ENCODE assay signal across 15 cellular contexts in genomic region chr11:73121692-73122091, GRCh38. TPM values are rescaled to one million over a fixed set of nuclear protein-coding genes. Genes with fewer than 3 reads are reported as not detected.
DNase-seq lines count a peak whose midpoint lies in the region; ATAC-seq, FAIRE-seq and TF ChIP-seq lines count a peak whose summit lies in the region.
"Had no signal": no experiment of that assay in that cellular context is flagged by ENCODE, and none has a peak within 500 bp of the region (broad histone marks: within the 10 kb centered on the region; RNA-seq: fewer than 3 reads in every experiment).

No MANE protein-coding gene starts in this region.

- no peak overlapping the region for H3K27ac Mint-ChIP-seq in activated T-cell treated with anti-CD3 and anti-CD28 coated beads, Interleukin-2, amount 50 U/mL, for 72 hours
- H3K27ac Mint-ChIP-seq: T-cell had no signal

- TF ChIP-seq CTCF in D721Med (IDR thresholded peaks at IDR 0.05; ENCODE audit: insufficient read depth, missing control alignments) = no peak

- H3K36me3 Mint-ChIP-seq in activated T-cell treated with anti-CD3 and anti-CD28 coated beads, Interleukin-2, amount 50 U/mL, for 72 hours (ENCODE audit: insufficient read depth in 2 of 2) = peaks cover 12 to 14% of the 10 kb centered on the region in 2 donors

- FAIRE-seq in D721Med (lab: Jason Lieb, UNC) = peak; percentile 95

- DNase-seq in AG08395 (ENCODE audit: low spot score) (peak; percentile 19), D721Med (ENCODE audit: insufficient read length, low spot score) (no peak), NCI-H524 treated with DMSO at 0.1 percent for 48 hours (lab: John Stamatoyannopoulos, UW) (peak; percentile 58), fibroblast of peridontal ligament (ENCODE audit: extremely low read depth) (peak; percentile 52), HK-2 (ENCODE audit: unreplicated experiment) (no peak), COR-L47 (lab: John Stamatoyannopoulos, UW) (no peak)
- DNase-seq in activated T-cell treated with anti-CD3 and anti-CD28 coated beads, Interleukin-2, amount 50 U/mL, for 72 hours = no peak
- DNase-seq: CD4-positive, alpha-beta memory T cell; NCI-H187 treated with DMSO at 0.1 percent for 48 hours; NCI-H2227 treated with DMSO at 0.1 percent for 48 hours; NCI-H526; T-cell; T-helper 9 cell had no signal

- H3K4me3 Mint-ChIP-seq in activated T-cell treated with anti-CD3 and anti-CD28 coated beads, Interleukin-2, amount 50 U/mL, for 72 hours = no peak overlapping the region
- H3K4me3 Mint-ChIP-seq: CD4-positive, alpha-beta memory T cell; T-cell had no signal

- H3K9me3 Mint-ChIP-seq in activated T-cell treated with anti-CD3 and anti-CD28 coated beads, Interleukin-2, amount 50 U/mL, for 72 hours = peaks cover 6% of the 10 kb centered on the region in 2 donors

- no peaks in the 10 kb centered on the region for H3K4me1 Mint-ChIP-seq in activated T-cell treated with anti-CD3 and anti-CD28 coated beads, Interleukin-2, amount 50 U/mL, for 72 hours (ENCODE audit: low read depth)

- no peaks in the 10 kb centered on the region for H3K27me3 Mint-ChIP-seq in activated T-cell treated with anti-CD3 and anti-CD28 coated beads, Interleukin-2, amount 50 U/mL, for 72 hours (ENCODE audit: low read depth)
- H3K27me3 Mint-ChIP-seq: CD4-positive, alpha-beta memory T cell; T-cell had no signal

- no peak for ATAC-seq in activated T-cell treated with anti-CD3 and anti-CD28 coated beads, Interleukin-2, amount 50 U/mL, for 72 hours (replicated peaks in 1 of 2)
- ATAC-seq: HCT116, K562, T-cell had no signal

RNA-seq across cellular contexts. Expression of gene FCHSD2, which starts 20.4 kb away (rescaled TPM):
- total RNA-seq in activated T-cell treated with anti-CD3 and anti-CD28 coated beads, Interleukin-2, amount 50 U/mL, for 72 hours = 10 to 100 TPM; 38.3 to 47.1 TPM

Comparison
In these comparisons a context has a peak if more than half of its experiments do, and no peak if none do; other contexts are left out.
1. DNase-seq: peak in AG08395 (single experiment), NCI-H524 treated with DMSO at 0.1 percent for 48 hours (single experiment) and fibroblast of peridontal ligament (single experiment); none in D721Med (single experiment), HK-2 (single experiment), activated T-cell treated with anti-CD3 and anti-CD28 coated beads, Interleukin-2, amount 50 U/mL, for 72 hours (0 of 2) and COR-L47 (single experiment).